In genomic region chr5:119063579-119064379, GRCh38 we compare ENCODE assay signal across 8 cellular contexts. TPM values are rescaled to one million over a fixed set of nuclear protein-coding genes. Genes with fewer than 3 reads are reported as not detected.
DNase-seq lines count a peak whose midpoint lies in the region; ATAC-seq, FAIRE-seq and TF ChIP-seq lines count a peak whose summit lies in the region.

No MANE protein-coding gene starts in this region.

- no TSS peak for BruUV-seq in HepG2 (replicated peaks; lab: Mats Ljungman, UMichigan)

- TF ChIP-seq POLR2A in HepG2 (IDR thresholded peaks at IDR 0.05; ENCODE audit: insufficient read depth in 1 of 2, low read depth in 2 of 2, low read length in 2 of 2), result no peak

- H3K27ac ChIP-seq in RWPE2 (ENCODE audit: poor library complexity, severe bottlenecking) (no peak overlapping the region), HepG2 (ENCODE audit: extremely low read length, insufficient read depth, low read length) (no peak overlapping the region), kidney (ENCODE audit: low read depth in 2 of 2, low read length in 2 of 2) (no peak overlapping the region), MM.1S (ENCODE audit: low read length) (no peak overlapping the region)

- H3K36me3 ChIP-seq in RWPE2 (ENCODE audit: low read depth), result no peaks in the 10 kb centered on the region
- H3K36me3 ChIP-seq in HepG2 (replicated peaks in 1 of 2; ENCODE audit: control insufficient read depth in 1 of 2, insufficient read depth in 2 of 2, low read length in 2 of 2), result no peaks in the 10 kb centered on the region
- H3K36me3 ChIP-seq in kidney (ENCODE audit: control insufficient read depth in 1 of 2, insufficient read depth in 2 of 2, low read length in 2 of 2), result no peaks in the 10 kb centered on the region
- H3K36me3 ChIP-seq in MM.1S (replicated peaks; ENCODE audit: insufficient read depth, low read length), result no peaks in the 10 kb centered on the region

- intact Hi-C loops in HepG2 (cut with micrococcal nuclease; ENCODE audit: unreplicated experiment), result no loop called here
- intact Hi-C loops in kidney (cut with DNase I), result no loop called here

- TF ChIP-seq CTCF in RWPE2 (IDR thresholded peaks at IDR 0.05; ENCODE audit: poor library complexity, severe bottlenecking), result no peak
- TF ChIP-seq CTCF in HepG2 (CRISPR knock-in tag; IDR thresholded peaks at IDR 0.05), result 0 out of 2 replicates have a peak, but pooled peaks have one; percentile 16
- no peak for TF ChIP-seq CTCF in kidney (IDR thresholded peaks at IDR 0.05; ENCODE audit: borderline replicate concordance, extremely low read depth, insufficient read depth)
- TF ChIP-seq CTCF in MM.1S (IDR thresholded peaks at IDR 0.05; ENCODE audit: low read length), result no peak

- in situ Hi-C loops in HepG2 (cut with HindIII; ENCODE audit: extremely low pct_ligation_motif_present, low pct_unique_long_range_greater_than_20kb), result no loop called here

- CTCF ChIA-PET in HepG2 (lab: Yijun Ruan, JAX; ENCODE audit: low intra/inter-chr PET ratio, low total read pairs), result no interaction called here

- no peaks in the 10 kb centered on the region for H3K9me2 ChIP-seq in MM.1S (replicated peaks; ENCODE audit: insufficient read depth, low read length)

- no peak for DNase-seq in RWPE2 (ENCODE audit: low spot score)
- DNase-seq in HepG2 (ENCODE audit: low spot score), result peak; percentile 63
- DNase-seq in kidney, result no peak
- DNase-seq in MM.1S, result no peak
- DNase-seq in inferior parietal cortex (ENCODE audit: extremely low spot score), result no peak
- DNase-seq in HuH-7 (ENCODE audit: low spot score), result no peak

- H3K27me3 ChIP-seq in RWPE2 (ENCODE audit: insufficient read depth, poor library complexity, severe bottlenecking) (no peaks in the 10 kb centered on the region), HepG2 (ENCODE audit: control insufficient read depth in 1 of 2, insufficient read depth in 2 of 2, low read length in 2 of 2) (no peaks in the 10 kb centered on the region; a peak in 1 of 5 replicates), MM.1S (replicated peaks; ENCODE audit: insufficient read depth, low read length) (no peaks in the 10 kb centered on the region)

- no peak for TF ChIP-seq RAD21 in HepG2 (CRISPR knock-in tag; IDR thresholded peaks at IDR 0.05)

- TF ChIP-seq EP300 in HepG2 (IDR thresholded peaks at IDR 0.05; ENCODE audit: low read depth in 2 of 2, low read length in 2 of 2), result no peak
- TF ChIP-seq EP300 in HepG2 (CRISPR knock-in tag; IDR thresholded peaks at IDR 0.05; ENCODE audit: borderline replicate concordance), result no peak

- H3K9ac ChIP-seq in HepG2 (ENCODE audit: insufficient read depth, low read depth, low read length) (no peak overlapping the region), kidney (ENCODE audit: low read length in 2 of 2) (no peak overlapping the region), MM.1S (ENCODE audit: low read length) (no peak overlapping the region)

- H2AFZ ChIP-seq in HepG2 (ENCODE audit: low read length), result no peak overlapping the region
- no peak overlapping the region for H2AFZ ChIP-seq in MM.1S (ENCODE audit: low read length)

- FAIRE-seq in HepG2 (lab: Jason Lieb, UNC) (peak; percentile 60), kidney (lab: Jason Lieb, UNC) (no peak)

- H3K4me3 ChIP-seq in RWPE2 (ENCODE audit: severe bottlenecking) (no peak overlapping the region), HepG2 (replicated peaks in 1 of 3; ENCODE audit: insufficient read depth in 1 of 3, low read depth in 2 of 3, low read length in 3 of 3) (no peak overlapping the region), kidney (ENCODE audit: low read length in 2 of 2) (no peak overlapping the region), MM.1S (ENCODE audit: low read length) (no peak overlapping the region)

- no peaks in the 10 kb centered on the region for H4K20me1 ChIP-seq in HepG2 (ENCODE audit: insufficient read depth, low read length)
- H4K20me1 ChIP-seq in MM.1S (ENCODE audit: insufficient read depth, low read length), result no peaks in the 10 kb centered on the region

- 17% methylated on average over 5 of the region's 5 CpGs for WGBS in HepG2 (ENCODE audit: low lambda C conversion rate)

- no peaks in the 10 kb centered on the region for H3K9me3 ChIP-seq in RWPE2 (ENCODE audit: severe bottlenecking)
- H3K9me3 ChIP-seq in HepG2 (ENCODE audit: low read length), result no peaks in the 10 kb centered on the region
- H3K9me3 ChIP-seq in kidney (ENCODE audit: control insufficient read depth in 1 of 2, low read length in 2 of 2), result no peaks in the 10 kb centered on the region
- no peaks in the 10 kb centered on the region for H3K9me3 ChIP-seq in MM.1S (replicated peaks; ENCODE audit: insufficient read depth, low read length)

- no peaks in the 10 kb centered on the region for H3F3A ChIP-seq in MM.1S (ENCODE audit: insufficient read depth, low read length)

- H3K4me2 ChIP-seq in HepG2 (ENCODE audit: low read depth, low read length) (peak overlapping the region; percentile 30), MM.1S (ENCODE audit: low read depth, low read length) (no peak overlapping the region)

- peak; percentile 54 for ATAC-seq in GM19043 (IDR thresholded peaks at IDR 0.05; ENCODE audit: low read depth, unreplicated experiment)
- ATAC-seq in HG02852 (IDR thresholded peaks at IDR 0.05; ENCODE audit: unreplicated experiment), result peak; percentile 85
- ATAC-seq in RWPE2 (ENCODE audit: low read depth), result peak; percentile 65
- ATAC-seq in HepG2, result peak; percentile 93

- POLR2A ChIA-PET in HepG2 (lab: Yijun Ruan, JAX), result interaction anchor here (1.6 to 1.8 kb wide), 2 partner anchors 8 to 75 kb away, joined by 3 read pairs; partner anchors contain the start of gene DTWD2

- H3K79me2 ChIP-seq in HepG2 (ENCODE audit: insufficient read depth, low read length) (no peaks in the 10 kb centered on the region), MM.1S (ENCODE audit: low read length) (no peaks in the 10 kb centered on the region)

- H3K4me1 ChIP-seq in RWPE2 (ENCODE audit: insufficient read depth, poor library complexity, severe bottlenecking) (no peaks in the 10 kb centered on the region), HepG2 (ENCODE audit: insufficient read depth, low read length) (peaks cover 23% of the 10 kb centered on the region), kidney (ENCODE audit: control insufficient read depth in 1 of 2, insufficient read depth in 1 of 2, low read depth in 1 of 2, low read length in 2 of 2) (no peaks in the 10 kb centered on the region), MM.1S (ENCODE audit: low read length) (no peaks in the 10 kb centered on the region)

TF ChIP-seq in HepG2, 621 proteins besides CTCF, POLR2A, EP300 and RAD21 (continues in another document):
- peak; percentile 93 for TF ChIP-seq BCL6 (CRISPR knock-in tag; IDR thresholded peaks at IDR 0.05)
- TF ChIP-seq SIX4 (CRISPR knock-in tag; IDR thresholded peaks at IDR 0.05), result no peak
- 0 out of 2 replicates have a peak, but pooled peaks have one; percentile 25 for TF ChIP-seq ARID5B (CRISPR knock-in tag; IDR thresholded peaks at IDR 0.05)
- peak; percentile 44; the same call in 1 of the 2 replicates for TF ChIP-seq HNF4A (CRISPR knock-in tag; IDR thresholded peaks at IDR 0.05)

RNA-seq across cellular contexts. Expression of gene DMXL1, which starts 7.1 kb away (rescaled TPM):
- 18.6 and 22.9 TPM in 2 replicates for total RNA-seq in HepG2 (2016; rRNA removed; fragmentation: Illumina TruSeq; extraction: Trizol)
- total RNA-seq in HepG2 (2016; cell fraction: cytosol; rRNA removed; fragmentation: Illumina TruSeq; extraction: Trizol; ENCODE audit: low read depth), result 4.9 and 7.2 TPM in 2 replicates
- 15.3 and 25.9 TPM in 2 replicates for total RNA-seq in HepG2 (2016; cell fraction: insoluble cytoplasmic fraction; rRNA removed; fragmentation: Illumina TruSeq; extraction: Trizol)
- 6.3 and 7.1 TPM in 2 replicates for total RNA-seq in HepG2 (2016; cell fraction: membrane; rRNA removed; fragmentation: Illumina TruSeq; extraction: Trizol)
- 39.9 and 40.6 TPM in 2 replicates for total RNA-seq in HepG2 (2016; cell fraction: nucleus; rRNA removed; fragmentation: Illumina TruSeq; extraction: Trizol)
- polyA plus RNA-seq in HepG2 (2011; rRNA removed), result 6.0 and 6.9 TPM in 2 replicates
- polyA plus RNA-seq in HepG2 (2011; cell fraction: cytosol; rRNA removed), result 1.8 and 3.1 TPM in 2 replicates
- 7.6 and 8.9 TPM in 2 replicates for polyA plus RNA-seq in HepG2 (2011; cell fraction: nucleus; rRNA removed)
- 6.0 and 9.1 TPM in 2 replicates for polyA plus RNA-seq in HepG2 (2012)
- polyA plus RNA-seq in HepG2 (2016; cell fraction: cytosol; fragmentation: Illumina TruSeq; extraction: Trizol; ENCODE audit: low read depth), result 1.2 and 1.9 TPM in 2 replicates
- 13.9 and 15.8 TPM in 2 replicates for polyA plus RNA-seq in HepG2 (2016; cell fraction: insoluble cytoplasmic fraction; fragmentation: Illumina TruSeq; extraction: Trizol; ENCODE audit: low read depth)
- polyA plus RNA-seq in HepG2 (2016; cell fraction: membrane; fragmentation: Illumina TruSeq; extraction: Trizol; ENCODE audit: low read depth), result 2.2 and 2.3 TPM in 2 replicates
- 17.8 and 21.6 TPM in 2 replicates for polyA plus RNA-seq in HepG2 (2016; cell fraction: nucleus; fragmentation: Illumina TruSeq; extraction: Trizol; ENCODE audit: insufficient read depth, low read depth)
- 21.6 and 36.0 TPM in 2 replicates for polyA minus RNA-seq in HepG2 (2011; rRNA and poly(A)+ RNA removed; ENCODE audit: low replicate concordance)
- 9.2 and 11.2 TPM in 2 replicates for polyA minus RNA-seq in HepG2 (2011; cell fraction: cytosol; rRNA and poly(A)+ RNA removed)
- 87.3 and 91.9 TPM in 2 replicates for polyA minus RNA-seq in HepG2 (2011; cell fraction: nucleus; rRNA and poly(A)+ RNA removed)
- 57.7 TPM for total RNA-seq in kidney
- 17.1 TPM for polyA plus RNA-seq in kidney (ENCODE audit: insufficient read depth, low read depth, low replicate concordance)
